23 cellular contexts compared by ENCODE assay signal in genomic region chr1:89673251-89673650, GRCh38. TPM values are rescaled to one million over a fixed set of nuclear protein-coding genes. Genes with fewer than 3 reads are reported as not detected.
A peak's percentile ranks its signal among the peaks of the same experiment; 100 is the strongest.
DNase-seq lines count a peak whose midpoint lies in the region; ATAC-seq, FAIRE-seq and TF ChIP-seq lines count a peak whose summit lies in the region.
"Had no signal": no experiment of that assay in that cellular context is flagged by ENCODE, and none has a peak within 500 bp of the region (broad histone marks: within the 10 kb centered on the region; RNA-seq: fewer than 3 reads in every experiment).

No MANE protein-coding gene starts in this region.

- TF ChIP-seq CTCF in NB4 (IDR thresholded peaks at IDR 0.05; ENCODE audit: low read depth, low read length) (no peak), bronchial epithelial cell (IDR thresholded peaks at IDR 0.05; ENCODE audit: insufficient read depth, low read length, severe bottlenecking) (no peak)

- ATAC-seq in stimulated activated naive CD8-positive, alpha-beta T cell treated with anti-CD3 and anti-CD28 coated beads, Interleukin-15, amount 100 ng/mL, for 72 hours = no peak
- ATAC-seq in GM19463 (IDR thresholded peaks at IDR 0.05; ENCODE audit: unreplicated experiment) = no peak
- ATAC-seq: effector memory CD8-positive, alpha-beta T cell; Panc1; SK-N-SH treated with all-trans-retinoic acid at 6 μM for 48 hours; stimulated activated naive B cell treated with anti-CD40 and anti-IgM and Interleukin-4, amounts not matched to agents 10 μg/mL and 1 μg/mL and 100 μg/mL, for 72 hours had no signal

- peak overlapping the region; percentile 84 for H3K27ac Mint-ChIP-seq in stimulated activated naive CD8-positive, alpha-beta T cell treated with anti-CD3 and anti-CD28 coated beads, Interleukin-15, Interleukin-2, amounts not matched to agents 100 ng/mL and 50 ng/mL, for 24 hours
- H3K27ac Mint-ChIP-seq in stimulated activated naive CD8-positive, alpha-beta T cell treated with anti-CD3 and anti-CD28 coated beads, Interleukin-15, amount 100 ng/mL, for 72 hours = no peak overlapping the region
- H3K27ac Mint-ChIP-seq: H9; memory B cell; stimulated activated naive B cell treated with anti-CD40 and anti-IgM and Interleukin-4, amounts not matched to agents 10 μg/mL and 1 μg/mL and 100 μg/mL, for 72 hours had no signal

- peaks cover 77% of the 10 kb centered on the region for H3K36me3 Mint-ChIP-seq in stimulated activated naive CD8-positive, alpha-beta T cell treated with anti-CD3 and anti-CD28 coated beads, Interleukin-15, Interleukin-2, amounts not matched to agents 100 ng/mL and 50 ng/mL, for 24 hours (ENCODE audit: low read depth)
- H3K36me3 Mint-ChIP-seq: memory B cell had no signal

- no peak for TF ChIP-seq POLR2A in NB4 (IDR thresholded peaks at IDR 0.05; ENCODE audit: extremely low read depth, insufficient read length)

- H3K4me3 Mint-ChIP-seq in stimulated activated naive CD8-positive, alpha-beta T cell treated with anti-CD3 and anti-CD28 coated beads, Interleukin-15, Interleukin-2, amounts not matched to agents 100 ng/mL and 50 ng/mL, for 24 hours = peak overlapping the region; percentile 32
- peak overlapping the region in 1 of 2 donors; percentile 9 for H3K4me3 Mint-ChIP-seq in stimulated activated naive CD8-positive, alpha-beta T cell treated with anti-CD3 and anti-CD28 coated beads, Interleukin-15, amount 100 ng/mL, for 72 hours
- H3K4me3 Mint-ChIP-seq: H9; IgD-negative memory B cell; memory B cell; stimulated activated naive B cell treated with anti-CD40 and anti-IgM and Interleukin-4, amounts not matched to agents 10 μg/mL and 1 μg/mL and 100 μg/mL, for 72 hours had no signal

- H3K4me3 ChIP-seq in NB4 (ENCODE audit: low read depth, low read length) (no peak overlapping the region), bronchial epithelial cell (ENCODE audit: low read depth, low read length) (no peak overlapping the region)
- H3K4me3 ChIP-seq: transverse colon had no signal

- peaks cover 97% of the 10 kb centered on the region for H3K4me1 Mint-ChIP-seq in stimulated activated naive CD8-positive, alpha-beta T cell treated with anti-CD3 and anti-CD28 coated beads, Interleukin-15, Interleukin-2, amounts not matched to agents 100 ng/mL and 50 ng/mL, for 24 hours (ENCODE audit: low read depth)
- H3K4me1 Mint-ChIP-seq in stimulated activated naive CD8-positive, alpha-beta T cell treated with anti-CD3 and anti-CD28 coated beads, Interleukin-15, amount 100 ng/mL, for 72 hours = peaks cover 91% of the 10 kb centered on the region
- H3K4me1 Mint-ChIP-seq: H9 had no signal

- H3K27me3 ChIP-seq in bronchial epithelial cell (ENCODE audit: control insufficient read depth, insufficient read depth, low read length) = no peaks in the 10 kb centered on the region
- H3K27me3 ChIP-seq: BE2C, transverse colon had no signal

- no peak for FAIRE-seq in bronchial epithelial cell (lab: Jason Lieb, UNC)

- H3K36me3 ChIP-seq in bronchial epithelial cell (ENCODE audit: control insufficient read depth, insufficient read depth, low read length) = no peaks in the 10 kb centered on the region
- H3K36me3 ChIP-seq: BE2C, transverse colon had no signal

- no peaks in the 10 kb centered on the region for H3K9me3 Mint-ChIP-seq in stimulated activated naive CD8-positive, alpha-beta T cell treated with anti-CD3 and anti-CD28 coated beads, Interleukin-15, Interleukin-2, amounts not matched to agents 100 ng/mL and 50 ng/mL, for 24 hours
- H3K9me3 Mint-ChIP-seq in stimulated activated naive CD8-positive, alpha-beta T cell treated with anti-CD3 and anti-CD28 coated beads, Interleukin-15, amount 100 ng/mL, for 72 hours = no peaks in the 10 kb centered on the region
- H3K9me3 Mint-ChIP-seq: effector memory CD8-positive, alpha-beta T cell; H9; IgD-negative memory B cell; memory B cell; stimulated activated naive B cell treated with anti-CD40 and anti-IgM and Interleukin-4, amounts not matched to agents 10 μg/mL and 1 μg/mL and 100 μg/mL, for 72 hours had no signal

- no peak for DNase-seq in stimulated activated naive CD8-positive, alpha-beta T cell treated with anti-CD3 and anti-CD28 coated beads, Interleukin-15, amount 100 ng/mL, for 72 hours
- DNase-seq in NB4 (ENCODE audit: low read depth) (peak; percentile 60), bronchial epithelial cell (ENCODE audit: low read depth) (peak; percentile 32), GF-D8 (lab: John Stamatoyannopoulos, UW) (no peak), amniotic stem cell (lab: John Stamatoyannopoulos, UW) (no peak)
- DNase-seq: BE2C; central memory CD4-positive, alpha-beta T cell; DMS153; effector memory CD8-positive, alpha-beta T cell; H9; hippocampal formation; NCI-H1092 treated with DMSO at 0.1 percent for 48 hours; NCI-H2171 treated with DMSO at 0.1 percent for 48 hours; NCI-H82; stimulated activated CD4-positive, alpha-beta T cell treated with anti-CD3 and anti-CD28 coated beads, Interleukin-12 subunit alpha, Interleukin-12 subunit beta, amount 100 ng/mL, for 4 hours; stimulated activated naive B cell treated with anti-CD40 and anti-IgM and Interleukin-4, amounts not matched to agents 10 μg/mL and 1 μg/mL and 100 μg/mL, for 72 hours; transverse colon had no signal

- H3K27me3 Mint-ChIP-seq in stimulated activated naive CD8-positive, alpha-beta T cell treated with anti-CD3 and anti-CD28 coated beads, Interleukin-15, Interleukin-2, amounts not matched to agents 100 ng/mL and 50 ng/mL, for 24 hours = no peaks in the 10 kb centered on the region
- H3K27me3 Mint-ChIP-seq in stimulated activated naive CD8-positive, alpha-beta T cell treated with anti-CD3 and anti-CD28 coated beads, Interleukin-15, amount 100 ng/mL, for 72 hours = no peaks in the 10 kb centered on the region
- H3K27me3 Mint-ChIP-seq: effector memory CD8-positive, alpha-beta T cell; IgD-negative memory B cell; memory B cell; stimulated activated naive B cell treated with anti-CD40 and anti-IgM and Interleukin-4, amounts not matched to agents 10 μg/mL and 1 μg/mL and 100 μg/mL, for 72 hours had no signal

RNA-seq across cellular contexts. Expression of gene LRRC8C, which starts 40.3 kb away (rescaled TPM):
- total RNA-seq in bronchial epithelial cell = 5.5 and 8.8 TPM in 2 replicates

Comparison
In these comparisons a context has a peak if more than half of its experiments do, and no peak if none do; other contexts are left out.
1. DNase-seq: peak in NB4 (single experiment) and bronchial epithelial cell (single experiment); none in stimulated activated naive CD8-positive, alpha-beta T cell treated with anti-CD3 and anti-CD28 coated beads, Interleukin-15, amount 100 ng/mL, for 72 hours (0 of 2), GF-D8 (single experiment) and amniotic stem cell (single experiment).